ENCODE assay signal across 15 cellular contexts in genomic region chr12:79615596-79616560, GRCh38.
DNase-seq lines count a peak whose midpoint lies in the region; ATAC-seq and TF ChIP-seq lines count a peak whose summit lies in the region.
"Had no signal": no experiment of that assay in that cellular context is flagged by ENCODE, and none has a peak within 500 bp of the region (broad histone marks: within the 10 kb centered on the region; RNA-seq: fewer than 3 reads in every experiment).

No MANE protein-coding gene starts in this region.

- H3K27ac Mint-ChIP-seq in type B pancreatic cell: peak overlapping the region; percentile 17
- H3K27ac Mint-ChIP-seq in activated T-helper 17 cell treated with anti-CD3 and anti-CD28 coated beads, Interleukin-2, amount 50 U/mL, for 72 hours: no peak overlapping the region

- H3K27me3 Mint-ChIP-seq in type B pancreatic cell: no peaks in the 10 kb centered on the region
- peaks cover 4% of the 10 kb centered on the region for H3K27me3 Mint-ChIP-seq in activated T-helper 17 cell treated with anti-CD3 and anti-CD28 coated beads, Interleukin-2, amount 50 U/mL, for 72 hours

- TF ChIP-seq CTCF in type B pancreatic cell (conservative IDR thresholded peaks at IDR 0.05): no peak

- H3K4me1 Mint-ChIP-seq in type B pancreatic cell (ENCODE audit: unreplicated experiment): no peaks in the 10 kb centered on the region
- no peaks in the 10 kb centered on the region for H3K4me1 Mint-ChIP-seq in activated T-helper 17 cell treated with anti-CD3 and anti-CD28 coated beads, Interleukin-2, amount 50 U/mL, for 72 hours

- no peaks in the 10 kb centered on the region for H3K9me3 Mint-ChIP-seq in type B pancreatic cell
- H3K9me3 Mint-ChIP-seq in activated T-helper 17 cell treated with anti-CD3 and anti-CD28 coated beads, Interleukin-2, amount 50 U/mL, for 72 hours: no peaks in the 10 kb centered on the region

- ATAC-seq in HG02840 (IDR thresholded peaks at IDR 0.05; ENCODE audit: low FRiP score, unreplicated experiment) (peak; percentile 63), HG03571 (IDR thresholded peaks at IDR 0.05; ENCODE audit: unreplicated experiment) (peak; percentile 47)
- ATAC-seq in activated T-helper 17 cell treated with anti-CD3 and anti-CD28 coated beads, Interleukin-2, amount 50 U/mL, for 72 hours (replicated peaks): no peak
- ATAC-seq: K562, pancreas had no signal

- peaks cover 14% of the 10 kb centered on the region for H3K36me3 Mint-ChIP-seq in type B pancreatic cell
- H3K36me3 Mint-ChIP-seq in activated T-helper 17 cell treated with anti-CD3 and anti-CD28 coated beads, Interleukin-2, amount 50 U/mL, for 72 hours (ENCODE audit: low read depth): no peaks in the 10 kb centered on the region

- no peak overlapping the region for H3K4me3 Mint-ChIP-seq in type B pancreatic cell
- no peak overlapping the region for H3K4me3 Mint-ChIP-seq in activated T-helper 17 cell treated with anti-CD3 and anti-CD28 coated beads, Interleukin-2, amount 50 U/mL, for 72 hours

- DNase-seq in NCI-H2029 treated with DMSO at 0.1 percent for 48 hours (lab: John Stamatoyannopoulos, UW): peak; percentile 21
- DNase-seq in NCI-H2029 (lab: John Stamatoyannopoulos, UW): no peak
- DNase-seq in type B pancreatic cell (ENCODE audit: extremely low spot score, unreplicated experiment): no peak
- DNase-seq in activated effector memory CD4-positive, alpha-beta T cell treated with Interleukin-2 at 50 U/mL for 16 hours: no peak
- no peak for DNase-seq in stimulated activated CD4-positive, alpha-beta T cell treated with anti-CD3 and anti-CD28 coated beads, Interleukin-1b, Interleukin-23, amount 100 ng/mL, for 48 hours
- DNase-seq: 8988T; activated CD8-positive, alpha-beta memory T cell treated with anti-CD3 and anti-CD28 coated beads for 24 hours; erythroblast; NCI-H2227 treated with DMSO at 0.1 percent for 48 hours; pancreas; tibial artery had no signal
